In the genomic region with DNA sequence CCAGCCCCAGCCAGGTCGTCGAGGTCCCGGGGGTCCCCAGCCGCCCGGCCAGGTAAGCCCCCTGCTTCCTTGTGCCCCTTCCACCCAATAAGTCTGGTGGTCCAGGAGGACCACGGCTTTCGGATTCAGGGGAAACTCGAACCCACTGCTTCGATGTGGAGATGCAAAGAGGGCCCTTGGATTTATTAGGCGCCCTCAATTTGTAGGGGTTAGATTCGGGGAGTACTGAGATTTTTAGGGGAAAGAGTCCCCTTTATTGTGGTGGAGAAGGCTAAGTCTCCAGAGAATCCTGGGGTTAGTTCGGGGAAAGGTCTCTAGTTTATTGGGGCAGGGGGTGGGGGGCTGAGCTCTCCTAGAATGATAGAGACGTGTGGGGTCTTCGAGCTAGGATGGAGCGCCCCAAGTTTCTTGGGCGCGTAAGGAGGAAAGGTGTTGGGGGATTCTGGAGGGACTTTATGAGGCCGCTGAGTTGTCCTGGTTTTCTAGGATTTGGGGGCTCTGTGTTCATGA, we compare ENCODE assay signal across 8 cellular contexts. TPM values are rescaled to one million over a fixed set of nuclear protein-coding genes. Genes with fewer than 3 reads are reported as not detected.
DNase-seq lines count a peak whose midpoint lies in the region; ATAC-seq, FAIRE-seq and TF ChIP-seq lines count a peak whose summit lies in the region.

No MANE protein-coding gene starts in this region.

- no peaks in the 10 kb centered on the region; the same call in 1 of the 2 replicates for H4K20me1 ChIP-seq in GM23338 (replicated peaks; ENCODE audit: insufficient read depth)
- peaks cover 14% of the 10 kb centered on the region for H4K20me1 ChIP-seq in astrocyte (ENCODE audit: insufficient read depth, low read length)

- H3K36me3 Mint-ChIP-seq in GM23338 (ENCODE audit: low read depth) (no peaks in the 10 kb centered on the region), astrocyte (ENCODE audit: low read depth, unreplicated experiment) (no peaks in the 10 kb centered on the region)

- DNase-seq in GM23338 (ENCODE audit: low spot score) (no peak), astrocyte (ENCODE audit: low read depth) (no peak), NCI-H1417 (lab: John Stamatoyannopoulos, UW) (no peak)

- no peaks in the 10 kb centered on the region for H3K9me3 ChIP-seq in astrocyte (ENCODE audit: insufficient read depth, low read depth, low read length)
- no peaks in the 10 kb centered on the region for H3K9me3 ChIP-seq in mesodermal cell (ENCODE audit: control insufficient read depth, low read length)

- peak overlapping the region; percentile 70 for H3K4me3 Mint-ChIP-seq in GM23338
- peak overlapping the region; percentile 73 for H3K4me3 Mint-ChIP-seq in astrocyte (ENCODE audit: unreplicated experiment)

- H3K4me1 Mint-ChIP-seq in GM23338: peaks cover 39% of the 10 kb centered on the region
- peaks cover 21% of the 10 kb centered on the region for H3K4me1 Mint-ChIP-seq in astrocyte (ENCODE audit: low read depth, unreplicated experiment)

- peak overlapping the region; percentile 86 for H3K4me2 ChIP-seq in GM23338
- peak overlapping the region; percentile 86 for H3K4me2 ChIP-seq in astrocyte (ENCODE audit: low read length)

- no peaks in the 10 kb centered on the region; the same call in 2 of the 3 replicates for H3K9me3 Mint-ChIP-seq in GM23338
- no peaks in the 10 kb centered on the region for H3K9me3 Mint-ChIP-seq in astrocyte (ENCODE audit: unreplicated experiment)

- H3K27me3 ChIP-seq in GM23338 (ENCODE audit: insufficient read depth) (peaks cover 68% of the 10 kb centered on the region), astrocyte (ENCODE audit: insufficient read depth, low read length) (no peaks in the 10 kb centered on the region)

- H3K27ac ChIP-seq in 22Rv1: peak overlapping the region; percentile 56; the same call in 1 of the 2 replicates
- H3K27ac ChIP-seq in GM23338 (ENCODE audit: low read depth): no peak overlapping the region
- H3K27ac ChIP-seq in astrocyte (ENCODE audit: low read depth, low read length): peak overlapping the region; percentile 27
- no peak overlapping the region for H3K27ac ChIP-seq in mesodermal cell (ENCODE audit: low read depth, low read length, severe bottlenecking)

- H2AFZ ChIP-seq in GM23338 (0 out of 2 replicates have a peak overlapping the region, but pooled peaks have one; percentile 23), astrocyte (ENCODE audit: low read depth, low read length) (no peak overlapping the region)

- H3K27ac Mint-ChIP-seq in GM23338 (no peak overlapping the region), astrocyte (ENCODE audit: unreplicated experiment) (no peak overlapping the region)

- no peaks in the 10 kb centered on the region for H3K9me2 ChIP-seq in GM23338 (ENCODE audit: insufficient read depth)

- peaks cover 15% of the 10 kb centered on the region; the same call in 1 of the 2 replicates for H3F3A ChIP-seq in GM23338 (replicated peaks; ENCODE audit: low read depth)

- H3K27me3 Mint-ChIP-seq in GM23338 (ENCODE audit: insufficient read depth, low read depth, poor library complexity) (peaks cover 58% of the 10 kb centered on the region), astrocyte (ENCODE audit: low read depth, unreplicated experiment) (peaks cover 30% of the 10 kb centered on the region)

- H3K79me2 ChIP-seq in GM23338 (replicated peaks; ENCODE audit: insufficient read depth) (no peaks in the 10 kb centered on the region), astrocyte (ENCODE audit: insufficient read depth, low read length) (no peaks in the 10 kb centered on the region)

- TF ChIP-seq CTCF in 22Rv1 (IDR thresholded peaks at IDR 0.05) (no peak), GM23338 (conservative IDR thresholded peaks at IDR 0.05; ENCODE audit: low read depth in 2 of 2) (no peak), astrocyte (IDR thresholded peaks at IDR 0.05; ENCODE audit: insufficient read depth, low read depth, low read length) (no peak)

- H3K9ac ChIP-seq in astrocyte (ENCODE audit: low read length): peak overlapping the region; percentile 80

- WGBS in mesodermal cell (ENCODE audit: insufficient coverage in 2 of 2), 2 experiments: 10 to 23% methylated on average over 10 to 14 of the region's 18 CpGs

- no peak for ATAC-seq in GM23338
- no peak for ATAC-seq in HG03135 (IDR thresholded peaks at IDR 0.05; ENCODE audit: unreplicated experiment)
- no peak for ATAC-seq in GM18858 (IDR thresholded peaks at IDR 0.05; ENCODE audit: unreplicated experiment)
- no peak for ATAC-seq in HG02884 (IDR thresholded peaks at IDR 0.05; ENCODE audit: unreplicated experiment)

- H3K4me3 ChIP-seq in GM23338 (peak overlapping the region; percentile 61), astrocyte (ENCODE audit: insufficient read depth, low read depth, low read length) (peak overlapping the region; percentile 60), mesodermal cell (ENCODE audit: extremely low read depth, insufficient read depth, low read length, poor library complexity, severe bottlenecking) (peak overlapping the region; percentile 48)

- H3K36me3 ChIP-seq in GM23338 (ENCODE audit: insufficient read depth) (no peaks in the 10 kb centered on the region), astrocyte (ENCODE audit: insufficient read depth, low read length) (no peaks in the 10 kb centered on the region), mesodermal cell (ENCODE audit: control insufficient read depth, insufficient read depth, low read length) (no peaks in the 10 kb centered on the region)

- FAIRE-seq in astrocyte (lab: Jason Lieb, UNC): no peak

- H3K4me1 ChIP-seq in GM23338 (ENCODE audit: insufficient read depth): peaks cover 42% of the 10 kb centered on the region
- peaks cover 34% of the 10 kb centered on the region for H3K4me1 ChIP-seq in astrocyte (ENCODE audit: insufficient read depth, low read length)
- H3K4me1 ChIP-seq in mesodermal cell (ENCODE audit: control insufficient read depth, insufficient read depth, low read length, poor library complexity, severe bottlenecking): peaks cover 21% of the 10 kb centered on the region

TF ChIP-seq in GM23338, 12 proteins besides CTCF, POLR2A, EP300 and RAD21:
- TF ChIP-seq EZH2 (IDR thresholded peaks at IDR 0.05; ENCODE audit: low read depth, unreplicated experiment) (peak; percentile 42), JUNB (IDR thresholded peaks at IDR 0.05; ENCODE audit: unreplicated experiment) (no peak)

RNA-seq across cellular contexts. Expression of gene LTBP4, which starts 3.8 kb away (rescaled TPM):
- total RNA-seq in GM23338 (2014; rRNA removed; shearing (Covaris generic)): 53.2 and 65.0 TPM in 2 replicates
- 48.4 and 50.3 TPM in 2 replicates for polyA plus RNA-seq in GM23338 (2016; fragmentation: Nextera tagmentation; extraction: Ambion mirVana)
- total RNA-seq in astrocyte: 46.9 and 63.5 TPM in 2 replicates
- 141 TPM for polyA plus RNA-seq in mesodermal cell (2013, experiment 1 of 2)
- 112 TPM for polyA plus RNA-seq in mesodermal cell (2013, experiment 2 of 2)

RNA-seq across cellular contexts. Expression of gene SHKBP1, which starts 20.7 kb away (rescaled TPM):
- 60.0 and 63.2 TPM in 2 replicates for total RNA-seq in GM23338 (2014; rRNA removed; shearing (Covaris generic))
- polyA plus RNA-seq in GM23338 (2016; fragmentation: Nextera tagmentation; extraction: Ambion mirVana): 69.8 and 74.6 TPM in 2 replicates
- total RNA-seq in astrocyte: 56.3 and 60.4 TPM in 2 replicates
- polyA plus RNA-seq in mesodermal cell (2013, experiment 1 of 2): 92.0 TPM
- polyA plus RNA-seq in mesodermal cell (2013, experiment 2 of 2): 81.3 TPM

Comparison
In these comparisons a context has a peak if more than half of its experiments do, and no peak if none do; other contexts are left out.
1. H3K27ac ChIP-seq: peak in 22Rv1 (single experiment) and astrocyte (single experiment); none in GM23338 (single experiment) and mesodermal cell (single experiment).
2. Peak in every context shown above with its lines, with median percentiles within 50 percentile points of each other: H3K4me3 ChIP-seq.